ENCODE assay signal across 1 cellular context in genomic region chr17:41930009-41930832, GRCh38.
TF ChIP-seq lines count a peak whose summit lies in the region.

ODAD4 (plus strand) TSS chr17:41930617; CDS start chr17:41930724, 107 bp downstream.

TF ChIP-seq in HepG2, 621 proteins besides CTCF, POLR2A, EP300 and RAD21 (continued from another document and continues in another):
- TF ChIP-seq, protein P1, sequence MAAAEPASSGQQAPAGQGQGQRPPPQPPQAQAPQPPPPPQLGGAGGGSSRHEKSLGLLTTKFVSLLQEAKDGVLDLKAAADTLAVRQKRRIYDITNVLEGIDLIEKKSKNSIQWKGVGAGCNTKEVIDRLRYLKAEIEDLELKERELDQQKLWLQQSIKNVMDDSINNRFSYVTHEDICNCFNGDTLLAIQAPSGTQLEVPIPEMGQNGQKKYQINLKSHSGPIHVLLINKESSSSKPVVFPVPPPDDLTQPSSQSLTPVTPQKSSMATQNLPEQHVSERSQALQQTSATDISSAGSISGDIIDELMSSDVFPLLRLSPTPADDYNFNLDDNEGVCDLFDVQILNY (CRISPR knock-in tag; conservative IDR thresholded peaks at IDR 0.05): no peak
- no peak for TF ChIP-seq ATRX (CRISPR knock-in tag; IDR thresholded peaks at IDR 0.05; ENCODE audit: borderline replicate concordance)
- TF ChIP-seq ZFY (CRISPR knock-in tag; IDR thresholded peaks at IDR 0.05): peak; percentile 74
- TF ChIP-seq CERS6 (CRISPR knock-in tag; IDR thresholded peaks at IDR 0.05): no peak
- TF ChIP-seq ZNF329 (CRISPR knock-in tag; IDR thresholded peaks at IDR 0.05; ENCODE audit: low read depth): no peak
- no peak for TF ChIP-seq ZBTB44 (CRISPR knock-in tag; IDR thresholded peaks at IDR 0.05)
- no peak for TF ChIP-seq ISX (CRISPR knock-in tag; conservative IDR thresholded peaks at IDR 0.05)
- peak; percentile 74 for TF ChIP-seq GATA4 (IDR thresholded peaks at IDR 0.05; ENCODE audit: borderline replicate concordance, low read depth)
- peak; percentile 73 for TF ChIP-seq ARHGAP35 (CRISPR knock-in tag; IDR thresholded peaks at IDR 0.05; ENCODE audit: borderline replicate concordance)
- peak; percentile 43; the same call in 1 of the 2 replicates for TF ChIP-seq NFYC (CRISPR knock-in tag; IDR thresholded peaks at IDR 0.05)
- TF ChIP-seq ZNF224 (CRISPR knock-in tag; IDR thresholded peaks at IDR 0.05): peak; percentile 91
- no peak for TF ChIP-seq ZBTB7A (CRISPR knock-in tag; IDR thresholded peaks at IDR 0.05)
- no peak for TF ChIP-seq THYN1 (CRISPR knock-in tag; IDR thresholded peaks at IDR 0.05; ENCODE audit: borderline replicate concordance, low read depth)
- peak; percentile 70; the same call in 1 of the 2 replicates for TF ChIP-seq FOXJ3 (CRISPR knock-in tag; IDR thresholded peaks at IDR 0.05; ENCODE audit: borderline replicate concordance)
- TF ChIP-seq NR3C1 (CRISPR knock-in tag; IDR thresholded peaks at IDR 0.05): no peak
- peak; percentile 72; the same call in 1 of the 2 replicates for TF ChIP-seq NRL (CRISPR knock-in tag; IDR thresholded peaks at IDR 0.05; ENCODE audit: borderline replicate concordance)
- no peak for TF ChIP-seq ZKSCAN1 (IDR thresholded peaks at IDR 0.05; ENCODE audit: low read length)
- TF ChIP-seq U2AF2 (IDR thresholded peaks at IDR 0.05; ENCODE audit: low read depth, low read length): no peak
- peak; percentile 91; the same call in 1 of the 2 replicates for TF ChIP-seq ZNF142 (CRISPR knock-in tag; IDR thresholded peaks at IDR 0.05)
- peak; percentile 91 for TF ChIP-seq AHR (CRISPR knock-in tag; IDR thresholded peaks at IDR 0.05)
- TF ChIP-seq ZNF687 (CRISPR knock-in tag; IDR thresholded peaks at IDR 0.05): peak; percentile 99
- TF ChIP-seq, protein P2, sequence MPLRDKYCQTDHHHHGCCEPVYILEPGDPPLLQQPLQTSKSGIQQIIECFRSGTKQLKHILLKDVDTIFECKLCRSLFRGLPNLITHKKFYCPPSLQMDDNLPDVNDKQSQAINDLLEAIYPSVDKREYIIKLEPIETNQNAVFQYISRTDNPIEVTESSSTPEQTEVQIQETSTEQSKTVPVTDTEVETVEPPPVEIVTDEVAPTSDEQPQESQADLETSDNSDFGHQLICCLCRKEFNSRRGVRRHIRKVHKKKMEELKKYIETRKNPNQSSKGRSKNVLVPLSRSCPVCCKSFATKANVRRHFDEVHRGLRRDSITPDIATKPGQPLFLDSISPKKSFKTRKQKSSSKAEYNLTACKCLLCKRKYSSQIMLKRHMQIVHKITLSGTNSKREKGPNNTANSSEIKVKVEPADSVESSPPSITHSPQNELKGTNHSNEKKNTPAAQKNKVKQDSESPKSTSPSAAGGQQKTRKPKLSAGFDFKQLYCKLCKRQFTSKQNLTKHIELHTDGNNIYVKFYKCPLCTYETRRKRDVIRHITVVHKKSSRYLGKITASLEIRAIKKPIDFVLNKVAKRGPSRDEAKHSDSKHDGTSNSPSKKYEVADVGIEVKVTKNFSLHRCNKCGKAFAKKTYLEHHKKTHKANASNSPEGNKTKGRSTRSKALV (CRISPR knock-in tag; IDR thresholded peaks at IDR 0.05): peak; percentile 93
- peak; percentile 91; the same call in 1 of the 2 replicates for TF ChIP-seq MYC (CRISPR knock-in tag; IDR thresholded peaks at IDR 0.05; ENCODE audit: borderline replicate concordance)
- TF ChIP-seq ZNF850 (CRISPR knock-in tag; conservative IDR thresholded peaks at IDR 0.05): no peak
- peak; percentile 77; the same call in 1 of the 2 replicates for TF ChIP-seq SNAI1 (CRISPR knock-in tag; IDR thresholded peaks at IDR 0.05; ENCODE audit: borderline replicate concordance)
- TF ChIP-seq PTBP1 (IDR thresholded peaks at IDR 0.05; ENCODE audit: low read depth, low read length, poor library complexity, severe bottlenecking): no peak
- TF ChIP-seq ZNF816 (CRISPR knock-in tag; IDR thresholded peaks at IDR 0.05; ENCODE audit: borderline replicate concordance): peak; percentile 64; the same call in 1 of the 2 replicates
- TF ChIP-seq NCOR1 (IDR thresholded peaks at IDR 0.05; ENCODE audit: borderline replicate concordance, low read length): no peak
- TF ChIP-seq RCOR2 (CRISPR knock-in tag; IDR thresholded peaks at IDR 0.05): peak; percentile 88
- TF ChIP-seq ZBTB42 (CRISPR knock-in tag; IDR thresholded peaks at IDR 0.05): peak; percentile 63; the same call in 1 of the 2 replicates
- TF ChIP-seq, protein P3, sequence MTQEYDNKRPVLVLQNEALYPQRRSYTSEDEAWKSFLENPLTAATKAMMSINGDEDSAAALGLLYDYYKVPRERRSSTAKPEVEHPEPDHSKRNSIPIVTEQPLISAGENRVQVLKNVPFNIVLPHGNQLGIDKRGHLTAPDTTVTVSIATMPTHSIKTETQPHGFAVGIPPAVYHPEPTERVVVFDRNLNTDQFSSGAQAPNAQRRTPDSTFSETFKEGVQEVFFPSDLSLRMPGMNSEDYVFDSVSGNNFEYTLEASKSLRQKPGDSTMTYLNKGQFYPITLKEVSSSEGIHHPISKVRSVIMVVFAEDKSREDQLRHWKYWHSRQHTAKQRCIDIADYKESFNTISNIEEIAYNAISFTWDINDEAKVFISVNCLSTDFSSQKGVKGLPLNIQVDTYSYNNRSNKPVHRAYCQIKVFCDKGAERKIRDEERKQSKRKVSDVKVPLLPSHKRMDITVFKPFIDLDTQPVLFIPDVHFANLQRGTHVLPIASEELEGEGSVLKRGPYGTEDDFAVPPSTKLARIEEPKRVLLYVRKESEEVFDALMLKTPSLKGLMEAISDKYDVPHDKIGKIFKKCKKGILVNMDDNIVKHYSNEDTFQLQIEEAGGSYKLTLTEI (CRISPR knock-in tag; conservative IDR thresholded peaks at IDR 0.05): no peak
- TF ChIP-seq KAT7 (CRISPR knock-in tag; IDR thresholded peaks at IDR 0.05; ENCODE audit: borderline replicate concordance): peak; percentile 98
- TF ChIP-seq SSRP1 (CRISPR knock-in tag; IDR thresholded peaks at IDR 0.05): peak; percentile 76; the same call in 1 of the 2 replicates
